ENCODE assay signal across 19 cellular contexts in the genomic region with DNA sequence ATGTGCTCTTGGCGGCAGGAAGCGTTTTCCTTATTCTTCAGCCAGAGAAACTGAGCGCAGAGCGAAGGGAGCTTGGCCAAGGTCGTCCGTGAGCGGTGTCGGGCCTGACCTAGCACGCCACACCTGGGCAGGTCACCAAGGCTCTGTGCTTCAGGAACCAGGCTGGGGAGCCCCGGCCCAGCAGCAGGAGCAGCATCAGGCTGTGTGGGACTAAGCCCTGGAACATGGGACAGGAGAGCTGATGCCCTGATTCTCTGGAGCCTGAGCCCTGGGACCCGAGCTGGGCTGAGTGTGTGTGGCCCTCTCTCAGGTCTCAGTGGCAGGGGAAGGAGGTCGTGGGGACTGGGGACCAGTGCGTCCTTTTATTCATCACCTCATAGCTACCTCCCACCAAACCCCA.
"Had no signal": no experiment of that assay in that cellular context is flagged by ENCODE, and none has a peak within 500 bp of the region (broad histone marks: within the 10 kb centered on the region; RNA-seq: fewer than 3 reads in every experiment).

No MANE protein-coding gene starts in this region.

- H3K27ac ChIP-seq: tibial artery, uterus had no signal

- H3K9me3 ChIP-seq: tibial artery, uterus had no signal

- H3K27ac Mint-ChIP-seq: activated CD4-positive, alpha-beta T cell treated with anti-CD3 and anti-CD28 coated beads, Interleukin-2, amount 10 ng/mL, durations not matched to agents 7 days and 5 days; activated naive CD8-positive, alpha-beta T cell; effector memory CD8-positive, alpha-beta T cell; mesothelial cell of epicardium; nephron progenitor cell; progenitor cell of endocrine pancreas had no signal

- H3K4me1 ChIP-seq: uterus had no signal

- DNase-seq: activated CD4-positive, alpha-beta T cell treated with anti-CD3 and anti-CD28 coated beads, Interleukin-2, amount 10 ng/mL, durations not matched to agents 7 days and 5 days; activated CD4-positive, CD25-positive, alpha-beta regulatory T cell; activated T-cell treated with anti-CD3 and anti-CD28 coated beads, Interleukin-2, amount 50 U/mL, for 4 hours; dermis blood vessel endothelial cell; effector memory CD8-positive, alpha-beta T cell; left cardiac atrium; nephron progenitor cell; stimulated activated CD4-positive, alpha-beta T cell treated with anti-CD3 and anti-CD28 coated beads, Interleukin-12 subunit alpha, Interleukin-12 subunit beta, amount 100 ng/mL, for 4 hours; stimulated activated CD4-positive, alpha-beta T cell treated with anti-CD3 and anti-CD28 coated beads, Interleukin-2, amount 100 ng/mL, for 24 hours; stimulated activated naive CD4-positive, alpha-beta T cell treated with Interleukin-2 at 50 U/mL for 16 hours; T-helper 1 cell; T-helper 9 cell; uterus had no signal

- H3K4me3 ChIP-seq: lung, tibial artery, uterus had no signal

- H3K9me3 Mint-ChIP-seq: activated CD4-positive, alpha-beta T cell treated with anti-CD3 and anti-CD28 coated beads, Interleukin-2, amount 10 ng/mL, durations not matched to agents 7 days and 5 days; activated T-cell treated with anti-CD3 and anti-CD28 coated beads, Interleukin-2, amount 50 U/mL, for 4 hours; effector memory CD8-positive, alpha-beta T cell; mesothelial cell of epicardium; nephron progenitor cell had no signal

- ATAC-seq: activated T-cell treated with anti-CD3 and anti-CD28 coated beads, Interleukin-2, amount 50 U/mL, for 4 hours; left cardiac atrium; SK-N-SH treated with all-trans-retinoic acid at 6 μM for 48 hours had no signal

- H3K4me3 Mint-ChIP-seq: activated CD4-positive, alpha-beta T cell treated with anti-CD3 and anti-CD28 coated beads, Interleukin-2, amount 10 ng/mL, durations not matched to agents 7 days and 5 days; activated naive CD8-positive, alpha-beta T cell; activated T-cell treated with anti-CD3 and anti-CD28 coated beads, Interleukin-2, amount 50 U/mL, for 4 hours; effector memory CD8-positive, alpha-beta T cell; mesothelial cell of epicardium; nephron progenitor cell had no signal

- H3K36me3 ChIP-seq: tibial artery, uterus had no signal

- H3K27me3 Mint-ChIP-seq: activated CD4-positive, alpha-beta T cell treated with anti-CD3 and anti-CD28 coated beads, Interleukin-2, amount 10 ng/mL, durations not matched to agents 7 days and 5 days; activated naive CD8-positive, alpha-beta T cell had no signal

- H3K4me1 Mint-ChIP-seq: activated CD4-positive, alpha-beta T cell treated with anti-CD3 and anti-CD28 coated beads, Interleukin-2, amount 10 ng/mL, durations not matched to agents 7 days and 5 days had no signal

- H3K36me3 Mint-ChIP-seq: activated naive CD8-positive, alpha-beta T cell; mesothelial cell of epicardium had no signal
